15 cellular contexts compared by ENCODE assay signal in genomic region chr15:88652456-88653199, GRCh38. TPM values are rescaled to one million over a fixed set of nuclear protein-coding genes. Genes with fewer than 3 reads are reported as not detected.
DNase-seq lines count a peak whose midpoint lies in the region; ATAC-seq and TF ChIP-seq lines count a peak whose summit lies in the region.
"Had no signal": no experiment of that assay in that cellular context is flagged by ENCODE, and none has a peak within 500 bp of the region (broad histone marks: within the 10 kb centered on the region; RNA-seq: fewer than 3 reads in every experiment).

No MANE protein-coding gene starts in this region.

- H3K36me3 Mint-ChIP-seq in CD4-positive, CD25-positive, alpha-beta regulatory T cell = peaks cover 33% of the 10 kb centered on the region
- peaks cover 13 to 24% of the 10 kb centered on the region in 2 donors for H3K36me3 Mint-ChIP-seq in naive B cell

- H3K36me3 ChIP-seq in CD4-positive, CD25-positive, alpha-beta regulatory T cell (ENCODE audit: control insufficient read depth, insufficient read depth, low read length) = peaks cover 47% of the 10 kb centered on the region
- peaks cover 65% of the 10 kb centered on the region for H3K36me3 ChIP-seq in DOHH2 (ENCODE audit: control insufficient read depth, low read length)

- H3K27ac Mint-ChIP-seq in CD4-positive, CD25-positive, alpha-beta regulatory T cell = peak overlapping the region; percentile 84 to 92 (median 89)
- H3K27ac Mint-ChIP-seq in naive B cell = peak overlapping the region in 5 of 6 donors; percentile 77 to 96 (median 91)

- H3K27me3 Mint-ChIP-seq in CD4-positive, CD25-positive, alpha-beta regulatory T cell = no peaks in the 10 kb centered on the region
- H3K27me3 Mint-ChIP-seq in naive B cell = no peaks in the 10 kb centered on the region
- H3K27me3 Mint-ChIP-seq: stimulated activated naive CD8-positive, alpha-beta T cell treated with anti-CD3 and anti-CD28 coated beads, Interleukin-15, amount 100 ng/mL, for 72 hours had no signal

- H3K27ac ChIP-seq in CD4-positive, CD25-positive, alpha-beta regulatory T cell (ENCODE audit: insufficient read depth, low read length, poor library complexity, severe bottlenecking) = peak overlapping the region; percentile 31
- no peak overlapping the region for H3K27ac ChIP-seq in DOHH2 (ENCODE audit: low read depth, low read length)
- H3K27ac ChIP-seq: C4-2B had no signal

- no peaks in the 10 kb centered on the region for H3K9me2 ChIP-seq in DOHH2 (replicated peaks; ENCODE audit: control insufficient read depth, low read length)

- DNase-seq in CD4-positive, CD25-positive, alpha-beta regulatory T cell = peak in 1 of 3 donors; percentile 46
- peak; percentile 47 for DNase-seq in activated CD8-positive, alpha-beta memory T cell treated with anti-CD3 and anti-CD28 coated beads, Interleukin-2, amount 50 U/mL, for 48 hours
- DNase-seq in naive B cell (no peak), GF-D8 (lab: John Stamatoyannopoulos, UW) (no peak)
- DNase-seq: activated CD4-positive, alpha-beta T cell treated with anti-CD3 and anti-CD28 coated beads, Interleukin-2, amount 50 U/mL, for 1 hour; amniotic stem cell; cortex of kidney; midbrain; NCI-H2029; stimulated activated CD4-positive, alpha-beta T cell treated with anti-CD3 and anti-CD28 coated beads, Interleukin-4, amount 100 ng/mL, for 1 hour had no signal

- no peaks in the 10 kb centered on the region for H4K20me1 ChIP-seq in DOHH2 (ENCODE audit: control insufficient read depth, insufficient read depth, low read depth, low read length)

- TF ChIP-seq CTCF in DOHH2 (IDR thresholded peaks at IDR 0.05; ENCODE audit: low read depth, low read length, poor library complexity, severe bottlenecking) = no peak

- H3K4me1 ChIP-seq in CD4-positive, CD25-positive, alpha-beta regulatory T cell (ENCODE audit: control insufficient read depth, insufficient read depth, low read length, poor library complexity, severe bottlenecking) = peaks cover 83% of the 10 kb centered on the region
- peaks cover 85% of the 10 kb centered on the region for H3K4me1 ChIP-seq in DOHH2 (ENCODE audit: control insufficient read depth, low read length)

- peaks cover 26% of the 10 kb centered on the region for H3K79me2 ChIP-seq in DOHH2 (ENCODE audit: control insufficient read depth, low read length)

- H3K4me2 ChIP-seq in DOHH2 (ENCODE audit: low read length) = peak overlapping the region; percentile 33; the same call in 1 of the 2 replicates

- H3K27me3 ChIP-seq in CD4-positive, CD25-positive, alpha-beta regulatory T cell (ENCODE audit: control insufficient read depth, insufficient read depth, low read length) = no peaks in the 10 kb centered on the region
- H3K27me3 ChIP-seq in DOHH2 (ENCODE audit: control insufficient read depth, low read length) = no peaks in the 10 kb centered on the region

- H3K4me1 Mint-ChIP-seq in CD4-positive, CD25-positive, alpha-beta regulatory T cell = peaks cover 15 to 91% (median 60%) of the 10 kb centered on the region in 4 donors
- peaks cover 55 to 93% (median 80%) of the 10 kb centered on the region in 3 donors for H3K4me1 Mint-ChIP-seq in naive B cell

- peaks cover 34% of the 10 kb centered on the region for H3F3A ChIP-seq in DOHH2 (ENCODE audit: control insufficient read depth, insufficient read depth)

- no peak for ATAC-seq in CD4-positive, CD25-positive, alpha-beta regulatory T cell (ENCODE audit: low read depth in 2 of 2)
- ATAC-seq in naive B cell (ENCODE audit: low read depth in 2 of 2) (no peak), HG03342 (IDR thresholded peaks at IDR 0.05; ENCODE audit: unreplicated experiment) (no peak), HG03378 (IDR thresholded peaks at IDR 0.05; ENCODE audit: unreplicated experiment) (no peak)
- ATAC-seq: stimulated activated naive CD8-positive, alpha-beta T cell treated with anti-CD3 and anti-CD28 coated beads, Interleukin-15, amount 100 ng/mL, for 72 hours had no signal

- no peaks in the 10 kb centered on the region for H3K9me3 ChIP-seq in CD4-positive, CD25-positive, alpha-beta regulatory T cell (ENCODE audit: control insufficient read depth in 2 of 2, low read length in 2 of 2)
- H3K9me3 ChIP-seq in DOHH2 (ENCODE audit: control insufficient read depth, insufficient read depth, low read length) = no peaks in the 10 kb centered on the region

- peak overlapping the region in 2 of 4 donors; percentile 38 to 59 for H3K4me3 Mint-ChIP-seq in CD4-positive, CD25-positive, alpha-beta regulatory T cell
- peak overlapping the region in 4 of 8 donors; percentile 27 to 84 (median 48) for H3K4me3 Mint-ChIP-seq in naive B cell

- H3K9me3 Mint-ChIP-seq in CD4-positive, CD25-positive, alpha-beta regulatory T cell = no peaks in the 10 kb centered on the region
- no peaks in the 10 kb centered on the region for H3K9me3 Mint-ChIP-seq in naive B cell
- H3K9me3 Mint-ChIP-seq: stimulated activated naive CD8-positive, alpha-beta T cell treated with anti-CD3 and anti-CD28 coated beads, Interleukin-15, amount 100 ng/mL, for 72 hours had no signal

- H3K4me3 ChIP-seq in CD4-positive, CD25-positive, alpha-beta regulatory T cell (ENCODE audit: low read depth, low read length) = no peak overlapping the region
- H3K4me3 ChIP-seq in DOHH2 (ENCODE audit: low read length) = no peak overlapping the region

RNA-seq across cellular contexts. Expression of gene ISG20, which starts 13.8 kb away (rescaled TPM):
- total RNA-seq in CD4-positive, CD25-positive, alpha-beta regulatory T cell = 257 TPM
- 100 to 1,000 TPM; 724 to 832 (median 792) TPM for polyA plus RNA-seq in CD4-positive, CD25-positive, alpha-beta regulatory T cell
- 1,000 to 10,000 TPM in 2 of 6 donors, 100 to 1,000 TPM in 4; 638 to 1,304 (median 969) TPM for polyA plus RNA-seq in naive B cell (ENCODE audit: low read depth in 6 of 6)

RNA-seq across cellular contexts. Expression of gene AEN, which starts 31.5 kb away (rescaled TPM):
- 52.4 TPM for total RNA-seq in CD4-positive, CD25-positive, alpha-beta regulatory T cell
- polyA plus RNA-seq in CD4-positive, CD25-positive, alpha-beta regulatory T cell = 10 to 100 TPM; 28.7 to 37.7 (median 35.4) TPM
- polyA plus RNA-seq in naive B cell (ENCODE audit: low read depth in 6 of 6) = 10 to 100 TPM; 28.2 to 73.0 (median 40.2) TPM
